9 cellular contexts compared by ENCODE assay signal in genomic region chr5:176543428-176544182, GRCh38. TPM values are rescaled to one million over a fixed set of nuclear protein-coding genes. Genes with fewer than 3 reads are reported as not detected.
A peak's percentile ranks its signal among the peaks of the same experiment; 100 is the strongest.
DNase-seq lines count a peak whose midpoint lies in the region; ATAC-seq, FAIRE-seq and TF ChIP-seq lines count a peak whose summit lies in the region.
"Had no signal": no experiment of that assay in that cellular context is flagged by ENCODE, and none has a peak within 500 bp of the region (broad histone marks: within the 10 kb centered on the region; RNA-seq: fewer than 3 reads in every experiment).

No MANE protein-coding gene starts in this region.

- intact Hi-C loops in uterus (cut with DNase I; ENCODE audit: low total_unique reads) = no loop called here

- ATAC-seq in GM21447 (IDR thresholded peaks at IDR 0.05; ENCODE audit: unreplicated experiment) = peak; percentile 61

- H3K9me3 ChIP-seq in uterus = no peaks in the 10 kb centered on the region

- TF ChIP-seq CTCF in uterus (IDR thresholded peaks at IDR 0.05) = no peak

- H3K27me3 ChIP-seq in uterus = no peaks in the 10 kb centered on the region

- no peaks in the 10 kb centered on the region for H3K4me1 ChIP-seq in uterus

- peak overlapping the region; percentile 75 for H3K27ac ChIP-seq in uterus

- DNase-seq in D341Med (ENCODE audit: low spot score) = peak; percentile 86
- DNase-seq in HuH-7 (ENCODE audit: low spot score) = peak; percentile 79
- peak; percentile 91 for DNase-seq in RPMI8226
- DNase-seq in activated gamma-delta T cell (lab: John Stamatoyannopoulos, UW) = peak; percentile 62
- DNase-seq in frontal cortex (ENCODE audit: low spot score in 2 of 2) = peak; percentile 58 to 66
- peak in 38 of 56 donors; percentile 10 to 75 (median 36) for DNase-seq in nucleus accumbens (lab: John Stamatoyannopoulos, UW)
- peak; percentile 52 to 67 for DNase-seq in uterus

- no peaks in the 10 kb centered on the region for H3K36me3 ChIP-seq in uterus

- FAIRE-seq in frontal cortex (lab: Jason Lieb, UNC) = no peak
- FAIRE-seq: endometrium had no signal

- TF ChIP-seq POLR2A in uterus (IDR thresholded peaks at IDR 0.05) = peak in 1 of 2 donors; percentile 42

- peak overlapping the region; percentile 41 to 58 for H3K4me3 ChIP-seq in uterus

RNA-seq across cellular contexts. Expression of gene CDHR2, which starts 5.5 kb away (rescaled TPM):
- total RNA-seq in frontal cortex (under 0.01 TPM), uterus (under 1 TPM in 3 of 4 donors, not detected in 1; under 0.01 to 0.35 (median 0.09) TPM)

RNA-seq across cellular contexts. Expression of gene RNF44, which starts 6.4 kb away (rescaled TPM):
- 9.8 TPM for total RNA-seq in frontal cortex
- 10 to 100 TPM in 2 of 4 donors, 1 to 10 TPM in 2; 1.2 to 32.6 (median 9.2) TPM for total RNA-seq in uterus

Comparison
In these comparisons a context has a peak if more than half of its experiments do, and no peak if none do; other contexts are left out.
1. Peak in every context shown above with its lines: DNase-seq, ATAC-seq, H3K4me3 ChIP-seq and H3K27ac ChIP-seq.
2. DNase-seq: peak in every context shown above with its lines; median percentile 91 in RPMI8226; 86 in D341Med; 79 in HuH-7; 62 in activated gamma-delta T cell; 62 in frontal cortex; 60 in uterus; 36 in nucleus accumbens.